ENCODE assay signal across 13 cellular contexts in the genomic region with DNA sequence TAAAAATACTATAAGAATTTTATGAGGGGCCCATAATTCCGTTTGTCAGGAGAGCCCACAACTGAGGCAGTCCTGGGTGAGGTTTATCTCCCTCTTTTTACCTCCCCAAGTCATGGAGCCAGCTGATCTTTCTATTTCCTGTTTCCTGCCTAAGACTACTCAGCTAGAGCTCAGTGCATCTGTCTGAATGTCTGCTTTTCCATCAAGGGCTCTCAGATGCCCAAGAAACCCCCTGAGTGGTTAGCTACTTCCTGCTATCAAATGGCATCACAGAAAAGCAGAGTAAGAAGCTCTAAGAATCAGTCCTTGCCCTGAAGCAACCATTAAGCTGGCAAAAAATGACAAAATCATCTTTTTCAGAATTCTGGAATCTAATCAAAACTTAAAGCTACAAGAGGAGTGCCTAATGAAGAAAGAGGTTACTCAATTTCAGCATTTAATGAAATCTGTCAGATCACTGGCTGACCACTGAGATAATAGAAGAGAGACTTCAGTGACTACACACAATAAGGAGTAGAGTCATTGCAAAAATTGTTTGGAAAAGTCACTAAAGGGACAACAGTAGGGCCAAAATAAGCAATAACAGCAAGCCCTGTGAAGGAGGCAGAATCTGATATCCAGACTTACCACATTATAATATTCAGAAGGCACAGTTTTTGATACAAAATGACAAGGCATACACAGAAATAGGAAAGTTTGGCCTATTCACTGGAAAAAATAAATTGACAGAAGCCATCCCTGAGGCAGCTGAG.
"Had no signal": no experiment of that assay in that cellular context is flagged by ENCODE, and none has a peak within 500 bp of the region (broad histone marks: within the 10 kb centered on the region; RNA-seq: fewer than 3 reads in every experiment).

No MANE protein-coding gene starts in this region.

- ATAC-seq: gastrocnemius medialis; naive thymus-derived CD4-positive, alpha-beta T cell; stimulated activated effector memory CD8-positive, alpha-beta T cell treated with anti-CD3 and anti-CD28 coated beads, Interleukin-12 subunit alpha, Interleukin-12 subunit beta, amount 100 ng/mL, for 72 hours had no signal

- H3K27me3 Mint-ChIP-seq: progenitor cell of endocrine pancreas, type B pancreatic cell had no signal

- H3K27ac Mint-ChIP-seq: progenitor cell of endocrine pancreas; stimulated activated effector memory CD8-positive, alpha-beta T cell treated with anti-CD3 and anti-CD28 coated beads, Interleukin-12 subunit alpha, Interleukin-12 subunit beta, amount 100 ng/mL, for 72 hours; type B pancreatic cell had no signal

- H3K4me1 Mint-ChIP-seq: stimulated activated effector memory CD8-positive, alpha-beta T cell treated with anti-CD3 and anti-CD28 coated beads, Interleukin-12 subunit alpha, Interleukin-12 subunit beta, amount 100 ng/mL, for 72 hours had no signal

- H3K9me3 ChIP-seq: gastrocnemius medialis, neutrophil had no signal

- H3K4me3 Mint-ChIP-seq: naive thymus-derived CD4-positive, alpha-beta T cell; stimulated activated effector memory CD8-positive, alpha-beta T cell treated with anti-CD3 and anti-CD28 coated beads, Interleukin-12 subunit alpha, Interleukin-12 subunit beta, amount 100 ng/mL, for 72 hours; type B pancreatic cell had no signal

- H3K27me3 ChIP-seq: gastrocnemius medialis, heart right ventricle, neutrophil had no signal

- H3K4me1 ChIP-seq: gastrocnemius medialis had no signal

- H3K4me3 ChIP-seq: coronary artery, gastrocnemius medialis, heart right ventricle had no signal

- DNase-seq: activated gamma-delta T cell; activated T-cell treated with anti-CD3 and anti-CD28 coated beads, Interleukin-2, amount 50 U/mL, for 48 hours; caudate nucleus; effector CD8-positive, alpha-beta T cell; gastrocnemius medialis; heart right ventricle; right cardiac atrium had no signal

- H3K36me3 ChIP-seq: gastrocnemius medialis, neutrophil had no signal

- H3K27ac ChIP-seq: coronary artery, gastrocnemius medialis, heart right ventricle, neutrophil had no signal

- H3K36me3 Mint-ChIP-seq: stimulated activated effector memory CD8-positive, alpha-beta T cell treated with anti-CD3 and anti-CD28 coated beads, Interleukin-12 subunit alpha, Interleukin-12 subunit beta, amount 100 ng/mL, for 72 hours had no signal
